In the genomic region with DNA sequence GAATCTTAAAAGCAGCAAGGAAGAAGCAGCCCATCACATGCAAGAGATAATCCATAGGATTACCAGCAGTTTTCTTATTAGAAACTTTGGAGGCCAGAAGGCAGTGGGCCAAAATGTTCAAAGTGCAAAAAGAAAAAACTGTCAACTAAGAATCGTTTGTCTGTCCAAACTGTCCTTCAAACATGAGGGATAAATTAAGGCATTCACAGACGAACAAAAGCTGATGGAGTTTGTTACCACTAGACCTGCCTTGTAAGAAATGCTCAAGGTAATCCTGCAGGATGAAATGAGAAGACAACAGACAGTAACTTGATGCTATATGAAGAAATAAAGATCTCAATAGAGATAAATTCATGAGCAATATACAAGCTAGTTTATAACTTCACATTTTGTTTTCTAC, we compare ENCODE assay signal across 10 cellular contexts.
"Had no signal": no experiment of that assay in that cellular context is flagged by ENCODE, and none has a peak within 500 bp of the region (broad histone marks: within the 10 kb centered on the region; RNA-seq: fewer than 3 reads in every experiment).

No MANE protein-coding gene starts in this region.

- H3K4me2 ChIP-seq: GM23338 had no signal

- H2AFZ ChIP-seq: GM23338 had no signal

- H3K27ac Mint-ChIP-seq: GM23338, H9, HFFc6 had no signal

- FAIRE-seq: H1, H54, K562 had no signal

- H3K9me3 Mint-ChIP-seq: GM23338, H9 had no signal

- H3K27ac ChIP-seq: HL-60 had no signal

- DNase-seq: H9, HCEC 1CT, HFFc6, IMR-90, KG1 had no signal

- H3K4me3 Mint-ChIP-seq: GM23338, H9, HFFc6 had no signal

- H3K4me3 ChIP-seq: GM23338, K562 had no signal

- ATAC-seq: GM23338, K562 had no signal
